Comparison of ENCODE assay signal across 22 cellular contexts in the genomic region with DNA sequence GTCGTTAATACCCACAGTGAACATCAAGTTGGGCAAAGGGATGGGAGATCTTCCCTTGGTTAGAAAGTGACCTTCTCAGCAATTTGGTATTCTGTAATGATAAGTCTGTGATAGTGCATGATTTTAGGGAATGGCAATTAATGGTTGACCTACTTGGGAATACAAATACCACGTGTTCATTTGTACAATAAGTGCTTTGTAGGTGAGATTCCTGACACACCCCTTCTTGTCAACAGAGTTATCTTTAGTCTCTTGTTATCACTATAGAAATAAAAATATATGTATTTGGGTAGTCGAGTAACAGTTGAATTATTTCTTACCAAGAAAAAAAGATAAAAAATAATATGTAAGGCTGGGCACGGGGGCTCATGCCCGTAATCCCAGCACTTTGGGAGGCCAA. TPM values are rescaled to one million over a fixed set of nuclear protein-coding genes. Genes with fewer than 3 reads are reported as not detected.
DNase-seq lines count a peak whose midpoint lies in the region; ATAC-seq and TF ChIP-seq lines count a peak whose summit lies in the region.
"Had no signal": no experiment of that assay in that cellular context is flagged by ENCODE, and none has a peak within 500 bp of the region (broad histone marks: within the 10 kb centered on the region; RNA-seq: fewer than 3 reads in every experiment).

No MANE protein-coding gene starts in this region.

- H3K4me3 ChIP-seq in left ventricle myocardium inferior (no peak overlapping the region), mucosa of descending colon (no peak overlapping the region), tibial artery (no peak overlapping the region)
- H3K4me3 ChIP-seq: BLaER1 treated with 17β-estradiol and CSF1 and Interleukin-3, amounts not matched to agents 10 nM and 100 nM had no signal

- H3K9me3 ChIP-seq in left ventricle myocardium inferior (replicated peaks) = no peaks in the 10 kb centered on the region
- no peaks in the 10 kb centered on the region for H3K9me3 ChIP-seq in mucosa of descending colon
- no peaks in the 10 kb centered on the region for H3K9me3 ChIP-seq in tibial artery
- H3K9me3 ChIP-seq: BLaER1 treated with 17β-estradiol and CSF1 and Interleukin-3, amounts not matched to agents 10 nM and 100 nM; SK-N-SH had no signal

- TF ChIP-seq CTCF in left ventricle myocardium inferior (IDR thresholded peaks at IDR 0.05; ENCODE audit: borderline replicate concordance) = no peak
- no peak for TF ChIP-seq CTCF in activated B cell treated with CpG ODN at 0.5 μM for 24 hours (IDR thresholded peaks at IDR 0.05)
- TF ChIP-seq CTCF in mucosa of descending colon (IDR thresholded peaks at IDR 0.05) = no peak
- TF ChIP-seq CTCF in tibial artery (IDR thresholded peaks at IDR 0.05) = no peak

- DNase-seq in left ventricle myocardium inferior = no peak
- DNase-seq in cardiac septum (ENCODE audit: low spot score) = no peak
- DNase-seq in activated B cell treated with CpG ODN at 0.5 μM for 24 hours = no peak
- no peak for DNase-seq in mucosa of descending colon
- no peak for DNase-seq in tibial artery
- DNase-seq in hypothalamus (lab: John Stamatoyannopoulos, UW) = no peak
- DNase-seq in putamen (ENCODE audit: low spot score) = no peak
- DNase-seq in naive thymus-derived CD8-positive, alpha-beta T cell = no peak
- DNase-seq: ACHN; activated effector memory CD4-positive, alpha-beta T cell treated with anti-CD3 and anti-CD28 coated beads, Interleukin-2, amount 50 U/mL, for 16 hours; amniotic stem cell; central memory CD4-positive, alpha-beta T cell; DMS 273 treated with DMSO at 0.1 percent for 48 hours; foreskin melanocyte; H7; NCI-H146; NCI-H526; retina; WERI-Rb-1 had no signal

- intact Hi-C loops in left ventricle myocardium inferior (cut with micrococcal nuclease) = no loop called here
- intact Hi-C loops in cardiac septum (cut with DNase I) = no loop called here
- intact Hi-C loops in activated B cell treated with CpG ODN at 0.5 μM for 24 hours (cut with micrococcal nuclease) = no loop called here
- intact Hi-C loops in mucosa of descending colon (cut with DNase I, micrococcal nuclease) = no loop called here
- intact Hi-C loops in tibial artery (cut with DNase I; ENCODE audit: low total_unique reads) = no loop called here

- ATAC-seq in activated B cell treated with CpG ODN at 0.5 μM for 24 hours (ENCODE audit: low read depth) (no peak), mucosa of descending colon (peak; percentile 36)
- ATAC-seq in naive thymus-derived CD8-positive, alpha-beta T cell = no peak

- H3K4me1 ChIP-seq in left ventricle myocardium inferior (peaks cover 62% of the 10 kb centered on the region), mucosa of descending colon (ENCODE audit: low read depth) (peaks cover 43% of the 10 kb centered on the region), tibial artery (peaks cover 0 to 64% (median 34%) of the 10 kb centered on the region in 4 donors)

- peaks cover 45% of the 10 kb centered on the region for H3K36me3 Mint-ChIP-seq in activated B cell treated with CpG ODN at 0.5 μM for 24 hours (ENCODE audit: low read depth)
- H3K36me3 Mint-ChIP-seq in naive thymus-derived CD8-positive, alpha-beta T cell = peaks cover 0 to 34% (median 2%) of the 10 kb centered on the region in 3 donors

- CTCF ChIA-PET in activated B cell treated with CpG ODN at 0.5 μM for 24 hours (lab: Charles Lee) = interaction anchor here (0.7 kb wide), 1 partner anchor 24 kb away, joined by 3 read pairs; no protein-coding TSS in a partner anchor

- H3K27ac Mint-ChIP-seq in activated B cell treated with CpG ODN at 0.5 μM for 24 hours = peak overlapping the region; percentile 1
- H3K27ac Mint-ChIP-seq in naive thymus-derived CD8-positive, alpha-beta T cell = peak overlapping the region in 4 of 10 donors; percentile 44 to 81 (median 57)
- H3K27ac Mint-ChIP-seq: T-helper 2 cell treated with Interferon-gamma antibody and Interleukin-4, amounts not matched to agents 5 μg/mL and 100 μg/mL, for 36 hours had no signal

- peaks cover 54% of the 10 kb centered on the region for H3K4me1 Mint-ChIP-seq in activated B cell treated with CpG ODN at 0.5 μM for 24 hours
- peaks cover 28 to 66% (median 59%) of the 10 kb centered on the region in 4 donors for H3K4me1 Mint-ChIP-seq in naive thymus-derived CD8-positive, alpha-beta T cell

- H3K27ac ChIP-seq in left ventricle myocardium inferior (replicated peaks) = peak overlapping the region; percentile 57
- H3K27ac ChIP-seq in tibial artery = peak overlapping the region; percentile 31 to 32
- H3K27ac ChIP-seq: WERI-Rb-1 had no signal

- no peaks in the 10 kb centered on the region for H3K27me3 Mint-ChIP-seq in activated B cell treated with CpG ODN at 0.5 μM for 24 hours
- H3K27me3 Mint-ChIP-seq in naive thymus-derived CD8-positive, alpha-beta T cell = no peaks in the 10 kb centered on the region

- POLR2A ChIA-PET in activated B cell treated with CpG ODN at 0.5 μM for 24 hours (lab: Charles Lee) = interaction anchor here (0.8 kb wide), 1 partner anchor 25 kb away, joined by 3 read pairs; the partner anchor contains the start of gene MCMBP
- POLR2A ChIA-PET in naive thymus-derived CD8-positive, alpha-beta T cell (lab: Charles Lee) = interaction anchor here (0.6 kb wide), 1 partner anchor 325 kb away, joined by 4 read pairs; no protein-coding TSS in a partner anchor

- H3K27me3 ChIP-seq in left ventricle myocardium inferior (ENCODE audit: low read depth) (no peaks in the 10 kb centered on the region), tibial artery (no peaks in the 10 kb centered on the region)
- H3K27me3 ChIP-seq: BLaER1 treated with 17β-estradiol and CSF1 and Interleukin-3, amounts not matched to agents 10 nM and 100 nM had no signal

- no peak overlapping the region for H3K4me3 Mint-ChIP-seq in activated B cell treated with CpG ODN at 0.5 μM for 24 hours
- no peak overlapping the region for H3K4me3 Mint-ChIP-seq in naive thymus-derived CD8-positive, alpha-beta T cell
- H3K4me3 Mint-ChIP-seq: T-helper 2 cell treated with Interferon-gamma antibody and Interleukin-4, amounts not matched to agents 5 μg/mL and 100 μg/mL, for 36 hours had no signal

- no peaks in the 10 kb centered on the region for H3K9me3 Mint-ChIP-seq in activated B cell treated with CpG ODN at 0.5 μM for 24 hours
- no peaks in the 10 kb centered on the region for H3K9me3 Mint-ChIP-seq in naive thymus-derived CD8-positive, alpha-beta T cell
- H3K9me3 Mint-ChIP-seq: T-helper 2 cell treated with Interferon-gamma antibody and Interleukin-4, amounts not matched to agents 5 μg/mL and 100 μg/mL, for 36 hours had no signal

- H3K36me3 ChIP-seq in left ventricle myocardium inferior (peaks cover 18% of the 10 kb centered on the region), mucosa of descending colon (ENCODE audit: low read depth) (no peaks in the 10 kb centered on the region), tibial artery (peaks cover 11 to 19% (median 16%) of the 10 kb centered on the region in 3 donors)

RNA-seq across cellular contexts. Expression of gene SEC23IP, which starts 4.8 kb away (rescaled TPM):
- total RNA-seq in left ventricle myocardium inferior (27.9 TPM), cardiac septum (30.7 TPM), activated B cell treated with CpG ODN at 0.5 μM for 24 hours (73.8 and 79.9 TPM in 2 replicates), mucosa of descending colon (10 to 100 TPM; 50.9 to 67.7 (median 66.3) TPM)
- 10 to 100 TPM; 61.4 to 70.0 TPM for total RNA-seq in naive thymus-derived CD8-positive, alpha-beta T cell
- polyA plus RNA-seq in naive thymus-derived CD8-positive, alpha-beta T cell = 10 to 100 TPM; 39.6 to 42.3 (median 40.8) TPM

RNA-seq across cellular contexts. Expression of gene MCMBP, which starts 24.7 kb away (rescaled TPM):
- total RNA-seq in left ventricle myocardium inferior = 24.5 TPM
- total RNA-seq in cardiac septum = 30.3 TPM
- total RNA-seq in activated B cell treated with CpG ODN at 0.5 μM for 24 hours = 39.6 and 41.9 TPM in 2 replicates
- total RNA-seq in mucosa of descending colon = 10 to 100 TPM; 38.8 to 50.4 (median 39.6) TPM
- 10 to 100 TPM; 48.2 to 50.9 TPM for total RNA-seq in naive thymus-derived CD8-positive, alpha-beta T cell
- polyA plus RNA-seq in naive thymus-derived CD8-positive, alpha-beta T cell = 10 to 100 TPM; 44.6 to 58.2 (median 57.2) TPM
